Comparison of ENCODE assay signal across 15 cellular contexts in genomic region chr15:101349497-101349951, GRCh38.
"Had no signal": no experiment of that assay in that cellular context is flagged by ENCODE, and none has a peak within 500 bp of the region (broad histone marks: within the 10 kb centered on the region; RNA-seq: fewer than 3 reads in every experiment).

No MANE protein-coding gene starts in this region.

- H3K27me3 ChIP-seq: right atrium auricular region had no signal

- H3K9me3 ChIP-seq: esophagus squamous epithelium, left lung, right atrium auricular region had no signal

- H3K4me3 ChIP-seq: esophagus squamous epithelium, left lung, right atrium auricular region had no signal

- H3K27ac ChIP-seq: esophagus squamous epithelium, left lung, right atrium auricular region, WERI-Rb-1 had no signal

- ATAC-seq: activated T-cell treated with anti-CD3 and anti-CD28 coated beads, Interleukin-2, amount 50 U/mL, for 4 hours; natural killer cell treated with Interleukin-12 subunit alpha and Interleukin-12 subunit beta and Interleukin-15 and Interleukin-18, amount 100 ng/mL, for 72 hours had no signal

- H3K36me3 ChIP-seq: esophagus squamous epithelium, left lung, right atrium auricular region, WERI-Rb-1 had no signal

- H3K4me1 ChIP-seq: left lung had no signal

- DNase-seq: activated CD4-positive, alpha-beta memory T cell treated with anti-CD3 and anti-CD28 coated beads, Interleukin-2, amount 10 ng/mL, durations not matched to agents 7 days and 5 days; activated CD4-positive, alpha-beta T cell treated with anti-CD3 and anti-CD28 coated beads for 4 hours; activated effector memory CD4-positive, alpha-beta T cell treated with Interleukin-2 at 50 U/mL for 16 hours; activated naive CD4-positive, alpha-beta T cell treated with anti-CD3 and anti-CD28 coated beads, Interleukin-2, amount 50 U/mL, for 16 hours; activated T-cell treated with anti-CD3 and anti-CD28 coated beads, Interleukin-2, amount 50 U/mL, for 4 hours; esophagus squamous epithelium; mesenchymal stem cell; nucleus accumbens; stimulated activated CD4-positive, alpha-beta T cell treated with anti-CD3 and anti-CD28 coated beads, Interleukin-4, amount 100 ng/mL, for 24 hours; stimulated activated naive CD4-positive, alpha-beta T cell; substantia nigra; WERI-Rb-1 had no signal
